23 cellular contexts compared by ENCODE assay signal in genomic region chr1:107357381-107357780, GRCh38.
A peak's percentile ranks its signal among the peaks of the same experiment; 100 is the strongest.
DNase-seq lines count a peak whose midpoint lies in the region; ATAC-seq, FAIRE-seq and TF ChIP-seq lines count a peak whose summit lies in the region.
"Had no signal": no experiment of that assay in that cellular context is flagged by ENCODE, and none has a peak within 500 bp of the region (broad histone marks: within the 10 kb centered on the region; RNA-seq: fewer than 3 reads in every experiment).

No MANE protein-coding gene starts in this region.

- H3K27me3 ChIP-seq in astrocyte (ENCODE audit: insufficient read depth, low read length), result no peaks in the 10 kb centered on the region
- H3K27me3 ChIP-seq: MG63 had no signal

- ATAC-seq in GM19324 (IDR thresholded peaks at IDR 0.05; ENCODE audit: low FRiP score, unreplicated experiment), result no peak
- ATAC-seq: PC-3, SK-N-SH treated with all-trans-retinoic acid at 6 μM for 48 hours had no signal

- H3K79me2 ChIP-seq in astrocyte (ENCODE audit: insufficient read depth, low read length), result no peaks in the 10 kb centered on the region

- no peaks in the 10 kb centered on the region for H3K36me3 ChIP-seq in astrocyte (ENCODE audit: insufficient read depth, low read length)
- H3K36me3 ChIP-seq: HAP-1, MG63 had no signal

- H4K20me1 ChIP-seq in astrocyte (ENCODE audit: insufficient read depth, low read length), result no peaks in the 10 kb centered on the region

- H3K4me1 Mint-ChIP-seq in astrocyte (ENCODE audit: low read depth, unreplicated experiment), result no peaks in the 10 kb centered on the region

- FAIRE-seq in astrocyte (lab: Jason Lieb, UNC), result no peak
- FAIRE-seq: G401.6, GM12891 had no signal

- no peak overlapping the region for H3K4me3 Mint-ChIP-seq in astrocyte (ENCODE audit: unreplicated experiment)

- H3K27ac ChIP-seq in astrocyte (ENCODE audit: low read depth, low read length), result no peak overlapping the region

- no peak for TF ChIP-seq CTCF in astrocyte (IDR thresholded peaks at IDR 0.05; ENCODE audit: insufficient read depth, low read depth, low read length)
- TF ChIP-seq CTCF in fibroblast of mammary gland (conservative IDR thresholded peaks at IDR 0.05; ENCODE audit: control insufficient read depth, insufficient read depth, low read depth, low read length), result no peak

- in situ Hi-C loops in G401 (cut with HindIII; ENCODE audit: low sequenced_read_pairs), result no loop called here

- no peaks in the 10 kb centered on the region for H3K27me3 Mint-ChIP-seq in astrocyte (ENCODE audit: low read depth, unreplicated experiment)

- no peaks in the 10 kb centered on the region for H3K9me3 Mint-ChIP-seq in astrocyte (ENCODE audit: unreplicated experiment)

- no peak overlapping the region for H3K9ac ChIP-seq in astrocyte (ENCODE audit: low read length)

- H3K36me3 Mint-ChIP-seq in astrocyte (ENCODE audit: low read depth, unreplicated experiment), result no peaks in the 10 kb centered on the region

- H2AFZ ChIP-seq in astrocyte (ENCODE audit: low read depth, low read length), result no peak overlapping the region

- no peaks in the 10 kb centered on the region for H3K4me1 ChIP-seq in astrocyte (ENCODE audit: insufficient read depth, low read length)

- no peak overlapping the region for H3K4me3 ChIP-seq in astrocyte (ENCODE audit: insufficient read depth, low read depth, low read length)
- H3K4me3 ChIP-seq in fibroblast of mammary gland (ENCODE audit: control insufficient read depth, low read depth, low read length), result no peak overlapping the region
- H3K4me3 ChIP-seq: HAP-1, MG63 had no signal

- H3K4me2 ChIP-seq in astrocyte (ENCODE audit: low read length), result no peak overlapping the region

- DNase-seq in GM04503 (ENCODE audit: low read depth), result peak; percentile 27
- peak; percentile 57 for DNase-seq in astrocyte (ENCODE audit: low read depth)
- DNase-seq in fibroblast of mammary gland (ENCODE audit: low read depth), result peak; percentile 2
- peak; percentile 18 for DNase-seq in stromal cell of bone marrow (ENCODE audit: low read depth)
- DNase-seq in hepatic stellate cell (ENCODE audit: low spot score), result no peak
- DNase-seq in G401 (ENCODE audit: low spot score), result no peak
- no peak for DNase-seq in activated CD4-positive, alpha-beta T cell treated with anti-CD3 and anti-CD28 coated beads for 48 hours
- DNase-seq: DMS79 treated with DMSO at 0.1 percent for 48 hours, Kasumi-1, NCI-H1048, NCI-H1436, NCI-H1930, NCI-H226, NCI-H524 treated with DMSO at 0.1 percent for 48 hours, PC-3, RPMI8226, SIG-M5 had no signal

- H3K9me3 ChIP-seq in astrocyte (ENCODE audit: insufficient read depth, low read depth, low read length), result no peaks in the 10 kb centered on the region
- H3K9me3 ChIP-seq: HAP-1, MG63 had no signal

- no peak overlapping the region for H3K27ac Mint-ChIP-seq in astrocyte (ENCODE audit: unreplicated experiment)

Comparison
In these comparisons a context has a peak if more than half of its experiments do, and no peak if none do; other contexts are left out.
1. DNase-seq: peak in GM04503 (single experiment), astrocyte (single experiment), fibroblast of mammary gland (single experiment) and stromal cell of bone marrow (single experiment); none in hepatic stellate cell (single experiment), G401 (single experiment) and activated CD4-positive, alpha-beta T cell treated with anti-CD3 and anti-CD28 coated beads for 48 hours (single experiment).